In the genomic region with DNA sequence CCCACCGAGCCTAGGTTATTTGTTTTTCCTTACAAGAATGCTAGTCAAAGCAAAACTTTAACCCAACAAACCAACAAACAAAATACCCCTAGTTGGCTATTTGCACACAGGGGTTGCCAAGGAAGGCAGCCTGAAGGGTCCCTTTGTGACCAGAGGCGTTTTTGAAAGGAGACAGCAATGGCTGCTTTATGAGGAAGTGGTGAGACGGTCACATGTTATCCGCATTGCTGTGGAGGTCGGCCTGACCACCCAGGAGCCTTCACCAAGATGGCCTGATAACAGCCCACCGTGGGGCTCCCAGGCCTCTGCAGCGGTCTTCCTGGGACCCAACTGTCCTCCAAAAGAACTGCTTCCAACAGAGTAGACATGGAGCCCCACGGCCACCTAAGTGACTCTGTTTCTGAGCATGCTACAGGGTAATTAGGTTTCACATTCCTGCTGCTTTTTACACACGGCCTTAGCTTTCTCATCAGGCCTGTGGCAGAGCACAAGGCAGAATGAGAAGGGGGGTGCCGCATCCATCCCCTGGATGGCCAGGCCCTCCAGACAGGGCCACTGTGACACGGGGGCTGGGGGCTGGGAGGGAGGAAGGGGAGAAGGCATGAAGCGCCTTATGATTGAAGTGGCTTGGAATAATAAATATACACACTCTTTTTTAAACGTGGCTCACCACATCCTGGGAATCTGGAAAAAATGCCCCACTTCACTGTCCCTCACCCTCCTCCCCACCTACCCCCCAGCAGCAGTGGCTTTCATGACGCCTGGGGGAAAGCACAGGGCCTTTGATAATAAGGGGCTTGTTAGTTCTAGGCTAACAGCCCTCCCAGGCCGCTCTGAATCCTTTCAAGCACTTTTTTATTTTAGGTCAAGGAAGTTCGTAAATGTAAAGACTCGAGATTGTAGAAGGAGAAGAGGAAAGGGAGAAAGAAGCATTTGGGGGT, we compare ENCODE assay signal across 16 cellular contexts.
DNase-seq lines count a peak whose midpoint lies in the region; ATAC-seq and TF ChIP-seq lines count a peak whose summit lies in the region.
"Had no signal": no experiment of that assay in that cellular context is flagged by ENCODE, and none has a peak within 500 bp of the region (broad histone marks: within the 10 kb centered on the region; RNA-seq: fewer than 3 reads in every experiment).

No MANE protein-coding gene starts in this region.

- CTCF ChIA-PET in SK-N-SH (lab: Yijun Ruan, JAX) = interaction anchor here (0.8 to 2.5 kb wide), 24 partner anchors 8 to 1454 kb away, joined by 3 to 26 read pairs (median 4); no protein-coding TSS in a partner anchor

- 0 out of 2 replicates have a peak overlapping the region, but pooled peaks have one; percentile 4 for H2AFZ ChIP-seq in SK-N-SH (ENCODE audit: low read depth)
- H2AFZ ChIP-seq: GM23248 had no signal

- no peaks in the 10 kb centered on the region for H3K79me2 ChIP-seq in SK-N-SH (ENCODE audit: insufficient read depth)

- H3K27ac ChIP-seq in SK-N-SH (ENCODE audit: low read depth in 2 of 2, low read length in 1 of 2) = no peak overlapping the region
- peak overlapping the region; percentile 1 to 62 (median 52) for H3K27ac ChIP-seq in gastrocnemius medialis
- H3K27ac ChIP-seq: GM23248, neutrophil, upper lobe of right lung had no signal

- ATAC-seq in SK-N-SH treated with all-trans-retinoic acid at 6 μM for 48 hours (no peak; the same call in 2 of the 3 replicates), gastrocnemius medialis (no peak)

- WGBS in SK-N-SH (ENCODE audit: low lambda C conversion rate) = 28% methylated on average over 14 of the region's 17 CpGs

- intact Hi-C loops in gastrocnemius medialis (cut with DNase I; ENCODE audit: low total_unique reads) = loop anchor here (1.0 to 5.0 kb wide), 4 partner anchors 85 to 1442 kb away; a partner anchor contains a TSS

- H3K4me2 ChIP-seq in SK-N-SH = no peak overlapping the region

- TF ChIP-seq CTCF in SK-N-SH (IDR thresholded peaks at IDR 0.05) (no peak), gastrocnemius medialis (IDR thresholded peaks at IDR 0.05 in 4 of 5, conservative IDR thresholded peaks at IDR 0.05 in 1 of 5) (no peak)

- H3K9me3 ChIP-seq in SK-N-SH = no peaks in the 10 kb centered on the region
- H3K9me3 ChIP-seq in gastrocnemius medialis = no peaks in the 10 kb centered on the region
- H3K9me3 ChIP-seq: neutrophil, upper lobe of right lung had no signal

- H3K27ac Mint-ChIP-seq in activated naive CD8-positive, alpha-beta T cell treated with anti-CD3 and anti-CD28 coated beads for 36 hours = no peak overlapping the region
- H3K27ac Mint-ChIP-seq: immature natural killer cell had no signal

- no peaks in the 10 kb centered on the region for H4K20me1 ChIP-seq in SK-N-SH (ENCODE audit: insufficient read depth)

- no peak for TF ChIP-seq EP300 in SK-N-SH (IDR thresholded peaks at IDR 0.05; ENCODE audit: borderline replicate concordance in 1 of 2, low read depth in 1 of 2, low read length in 1 of 2)

- no peaks in the 10 kb centered on the region for H3K4me1 Mint-ChIP-seq in activated naive CD8-positive, alpha-beta T cell treated with anti-CD3 and anti-CD28 coated beads for 36 hours
- H3K4me1 Mint-ChIP-seq: immature natural killer cell had no signal

- POLR2A ChIA-PET in SK-N-SH (lab: Yijun Ruan, JAX) = no interaction called here

- no peaks in the 10 kb centered on the region for H3K9me2 ChIP-seq in SK-N-SH

- H3K9ac ChIP-seq in SK-N-SH = no peak overlapping the region
- H3K9ac ChIP-seq: GM23248 had no signal

- H3F3A ChIP-seq in SK-N-SH (replicated peaks; ENCODE audit: insufficient read depth) = no peaks in the 10 kb centered on the region

- H3K4me3 ChIP-seq in SK-N-SH (ENCODE audit: low read depth in 2 of 2, low read length in 1 of 2) (no peak overlapping the region), gastrocnemius medialis (no peak overlapping the region)
- H3K4me3 ChIP-seq: GM23248, upper lobe of right lung had no signal

- in situ Hi-C loops in gastrocnemius medialis (cut with MboI; ENCODE audit: low sequenced_read_pairs in 4 of 4) = loop anchor here in 3 of 4 donors (10.0 to 25.0 kb wide), 3 partner anchors 133 to 1275 kb away; no protein-coding TSS in a partner anchor

- H3K4me3 Mint-ChIP-seq in activated naive CD8-positive, alpha-beta T cell treated with anti-CD3 and anti-CD28 coated beads for 36 hours = no peak overlapping the region
- H3K4me3 Mint-ChIP-seq: brain; CD8-positive, alpha-beta memory T cell; immature natural killer cell had no signal

- H3K36me3 ChIP-seq in SK-N-SH (replicated peaks in 1 of 2; ENCODE audit: control insufficient read depth in 1 of 2, insufficient read depth in 2 of 2, low read length in 1 of 2) = no peaks in the 10 kb centered on the region
- no peaks in the 10 kb centered on the region for H3K36me3 ChIP-seq in gastrocnemius medialis
- H3K36me3 ChIP-seq: neutrophil, upper lobe of right lung had no signal

- peaks cover 6% of the 10 kb centered on the region for H3K27me3 Mint-ChIP-seq in activated naive CD8-positive, alpha-beta T cell treated with anti-CD3 and anti-CD28 coated beads for 36 hours
- H3K27me3 Mint-ChIP-seq: CD8-positive, alpha-beta memory T cell had no signal

- no peak for TF ChIP-seq RAD21 in SK-N-SH (IDR thresholded peaks at IDR 0.05; ENCODE audit: low read length)

- H3K27me3 ChIP-seq in SK-N-SH (ENCODE audit: insufficient read depth) = peaks cover 33% of the 10 kb centered on the region; the same call in 1 of the 2 replicates
- no peaks in the 10 kb centered on the region for H3K27me3 ChIP-seq in gastrocnemius medialis
- H3K27me3 ChIP-seq: neutrophil, upper lobe of right lung had no signal

- no peaks in the 10 kb centered on the region for H3K4me1 ChIP-seq in SK-N-SH (ENCODE audit: control insufficient read depth in 1 of 2, insufficient read depth in 2 of 2, low read depth in 1 of 2, low read length in 1 of 2)
- peaks cover 13 to 20% of the 10 kb centered on the region in 2 donors for H3K4me1 ChIP-seq in gastrocnemius medialis
- H3K4me1 ChIP-seq: upper lobe of right lung had no signal

- no peak for DNase-seq in SK-N-SH
- peak; percentile 35 for DNase-seq in RPMI7951 (ENCODE audit: low read depth)
- peak; percentile 61 for DNase-seq in foreskin melanocyte
- DNase-seq in gastrocnemius medialis = no peak
- DNase-seq in SKM-1 (lab: John Stamatoyannopoulos, UW; ENCODE audit: unreplicated experiment) = no peak
- no peak for DNase-seq in activated naive CD8-positive, alpha-beta T cell treated with anti-CD3 and anti-CD28 coated beads for 36 hours
- DNase-seq in hypothalamus (lab: John Stamatoyannopoulos, UW) = no peak
- DNase-seq: GF-D8, NCI-H1694 treated with DMSO at 0.1 percent for 48 hours had no signal

- no peak for TF ChIP-seq POLR2A in gastrocnemius medialis (IDR thresholded peaks at IDR 0.05)

- H3K9me3 Mint-ChIP-seq in activated naive CD8-positive, alpha-beta T cell treated with anti-CD3 and anti-CD28 coated beads for 36 hours = no peaks in the 10 kb centered on the region
- H3K9me3 Mint-ChIP-seq: CD8-positive, alpha-beta memory T cell; immature natural killer cell had no signal

- H3K36me3 Mint-ChIP-seq in activated naive CD8-positive, alpha-beta T cell treated with anti-CD3 and anti-CD28 coated beads for 36 hours = no peaks in the 10 kb centered on the region
- H3K36me3 Mint-ChIP-seq: brain, immature natural killer cell had no signal

TF ChIP-seq in SK-N-SH, 30 proteins besides CTCF, POLR2A, EP300 and RAD21 (continues in another document):
- TF ChIP-seq JUND (IDR thresholded peaks at IDR 0.05) = no peak
- no peak for TF ChIP-seq RFX5 (IDR thresholded peaks at IDR 0.05; ENCODE audit: low read length)
- no peak for TF ChIP-seq EZH2phosphoT487 (IDR thresholded peaks at IDR 0.05; ENCODE audit: borderline replicate concordance, low read depth)
- TF ChIP-seq MXI1 (IDR thresholded peaks at IDR 0.05; ENCODE audit: low read depth, low read length) = no peak
- TF ChIP-seq, protein P1, sequence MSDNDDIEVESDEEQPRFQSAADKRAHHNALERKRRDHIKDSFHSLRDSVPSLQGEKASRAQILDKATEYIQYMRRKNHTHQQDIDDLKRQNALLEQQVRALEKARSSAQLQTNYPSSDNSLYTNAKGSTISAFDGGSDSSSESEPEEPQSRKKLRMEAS (IDR thresholded peaks at IDR 0.05; ENCODE audit: low read depth) = no peak
- TF ChIP-seq, protein P2, sequence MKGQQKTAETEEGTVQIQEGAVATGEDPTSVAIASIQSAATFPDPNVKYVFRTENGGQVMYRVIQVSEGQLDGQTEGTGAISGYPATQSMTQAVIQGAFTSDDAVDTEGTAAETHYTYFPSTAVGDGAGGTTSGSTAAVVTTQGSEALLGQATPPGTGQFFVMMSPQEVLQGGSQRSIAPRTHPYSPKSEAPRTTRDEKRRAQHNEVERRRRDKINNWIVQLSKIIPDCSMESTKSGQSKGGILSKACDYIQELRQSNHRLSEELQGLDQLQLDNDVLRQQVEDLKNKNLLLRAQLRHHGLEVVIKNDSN (IDR thresholded peaks at IDR 0.05; ENCODE audit: borderline replicate concordance, low read depth) = no peak

TF ChIP-seq in SK-N-SH treated with all-trans-retinoic acid at 6 μM for 48 hours, 23 proteins besides CTCF, POLR2A, EP300 and RAD21 (continues in another document):
- TF ChIP-seq ESRRG (CRISPR knock-in tag; IDR thresholded peaks at IDR 0.05) (no peak), ZNF565 (CRISPR knock-in tag; conservative IDR thresholded peaks at IDR 0.05; ENCODE audit: low read depth) (no peak), ZFP3 (CRISPR knock-in tag; IDR thresholded peaks at IDR 0.05) (no peak), ARNTL (CRISPR knock-in tag; IDR thresholded peaks at IDR 0.05; ENCODE audit: borderline replicate concordance, low read depth) (no peak), OSR1 (CRISPR knock-in tag; IDR thresholded peaks at IDR 0.05) (no peak), ISL1 (CRISPR knock-in tag; IDR thresholded peaks at IDR 0.05) (no peak), TCF4 (CRISPR knock-in tag; IDR thresholded peaks at IDR 0.05; ENCODE audit: borderline replicate concordance) (no peak), ZFP30 (CRISPR knock-in tag; IDR thresholded peaks at IDR 0.05) (no peak), RARB (CRISPR knock-in tag; IDR thresholded peaks at IDR 0.05) (no peak)
- TF ChIP-seq, protein P3, sequence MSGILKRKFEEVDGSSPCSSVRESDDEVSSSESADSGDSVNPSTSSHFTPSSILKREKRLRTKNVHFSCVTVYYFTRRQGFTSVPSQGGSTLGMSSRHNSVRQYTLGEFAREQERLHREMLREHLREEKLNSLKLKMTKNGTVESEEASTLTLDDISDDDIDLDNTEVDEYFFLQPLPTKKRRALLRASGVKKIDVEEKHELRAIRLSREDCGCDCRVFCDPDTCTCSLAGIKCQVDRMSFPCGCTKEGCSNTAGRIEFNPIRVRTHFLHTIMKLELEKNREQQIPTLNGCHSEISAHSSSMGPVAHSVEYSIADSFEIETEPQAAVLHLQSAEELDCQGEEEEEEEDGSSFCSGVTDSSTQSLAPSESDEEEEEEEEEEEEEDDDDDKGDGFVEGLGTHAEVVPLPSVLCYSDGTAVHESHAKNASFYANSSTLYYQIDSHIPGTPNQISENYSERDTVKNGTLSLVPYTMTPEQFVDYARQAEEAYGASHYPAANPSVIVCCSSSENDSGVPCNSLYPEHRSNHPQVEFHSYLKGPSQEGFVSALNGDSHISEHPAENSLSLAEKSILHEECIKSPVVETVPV (CRISPR knock-in tag; IDR thresholded peaks at IDR 0.05) = no peak

Comparison
In these comparisons a context has a peak if more than half of its experiments do, and no peak if none do; other contexts are left out.
1. DNase-seq: peak in RPMI7951 (single experiment) and foreskin melanocyte (single experiment); none in SK-N-SH (single experiment), gastrocnemius medialis (0 of 2), SKM-1 (single experiment), activated naive CD8-positive, alpha-beta T cell treated with anti-CD3 and anti-CD28 coated beads for 36 hours (single experiment) and hypothalamus (0 of 51).
2. H3K27ac ChIP-seq: peak in gastrocnemius medialis (4 of 4); none in SK-N-SH (0 of 2).